1 cellular context compared by ENCODE assay signal in genomic region chr1:227315500-227316346, GRCh38.
TF ChIP-seq lines count a peak whose summit lies in the region.

No MANE protein-coding gene starts in this region.

TF ChIP-seq in liver, 16 proteins besides CTCF, POLR2A, EP300 and RAD21 (continued from another document):
- TF ChIP-seq YY1 (IDR thresholded peaks at IDR 0.05): peak; percentile 52
